ENCODE assay signal across 1 cellular context in genomic region chr1:241698177-241698576, GRCh38.
A peak's percentile ranks its signal among the peaks of the same experiment; 100 is the strongest.
TF ChIP-seq lines count a peak whose summit lies in the region.

No MANE protein-coding gene starts in this region.

TF ChIP-seq in K562, 482 proteins besides CTCF, POLR2A, EP300 and RAD21 (continued from another document and continues in another):
- no peak for TF ChIP-seq CEBPZ (IDR thresholded peaks at IDR 0.05; ENCODE audit: borderline replicate concordance, low read depth, low read length)
- no peak for TF ChIP-seq ZFP36 (IDR thresholded peaks at IDR 0.05; ENCODE audit: low read depth, low read length, partially characterized antibody)
- TF ChIP-seq FOSL1 (tag; conservative IDR thresholded peaks at IDR 0.05): peak; percentile 71
- peak; percentile 94 for TF ChIP-seq SMARCA4 (IDR thresholded peaks at IDR 0.05)
- TF ChIP-seq DMBX1 (CRISPR knock-in tag; IDR thresholded peaks at IDR 0.05; ENCODE audit: borderline replicate concordance): peak; percentile 86
- 0 out of 2 replicates have a peak, but pooled peaks have one; percentile 34 for TF ChIP-seq ZNF395 (CRISPR knock-in tag; IDR thresholded peaks at IDR 0.05)
- peak; percentile 95 for TF ChIP-seq TEAD4 (IDR thresholded peaks at IDR 0.05; ENCODE audit: low read length)
- TF ChIP-seq TEAD4 (CRISPR knock-in tag; IDR thresholded peaks at IDR 0.05; ENCODE audit: borderline replicate concordance): no peak
- TF ChIP-seq ZNF780A (CRISPR knock-in tag; IDR thresholded peaks at IDR 0.05): no peak
- no peak for TF ChIP-seq PHF20 (IDR thresholded peaks at IDR 0.05; ENCODE audit: partially characterized antibody)
- no peak for TF ChIP-seq HINFP (tag; conservative IDR thresholded peaks at IDR 0.05; ENCODE audit: low read depth)
- TF ChIP-seq RB1 (IDR thresholded peaks at IDR 0.05; ENCODE audit: low read depth): no peak
- TF ChIP-seq SMARCE1 (IDR thresholded peaks at IDR 0.05): peak; percentile 93
- no peak for TF ChIP-seq BRD4 (IDR thresholded peaks at IDR 0.05)
- TF ChIP-seq SETDB1 (IDR thresholded peaks at IDR 0.05; ENCODE audit: low read length): no peak
- TF ChIP-seq KLF6 (CRISPR knock-in tag; IDR thresholded peaks at IDR 0.05; ENCODE audit: borderline replicate concordance): peak; percentile 65; the same call in 1 of the 2 replicates
- TF ChIP-seq ZBTB11 (CRISPR knock-in tag; IDR thresholded peaks at IDR 0.05): peak in 1 of 3 experiments; percentile 29; a peak in 1 of 6 replicates
- no peak for TF ChIP-seq ZNF639 (CRISPR knock-in tag; conservative IDR thresholded peaks at IDR 0.05 in 1 of 2, IDR thresholded peaks at IDR 0.05 in 1 of 2)
- TF ChIP-seq CTBP1 (IDR thresholded peaks at IDR 0.05; ENCODE audit: borderline replicate concordance): peak; percentile 93; the same call in 1 of the 2 replicates
- TF ChIP-seq ZNF165 (CRISPR knock-in tag; IDR thresholded peaks at IDR 0.05; ENCODE audit: borderline replicate concordance): no peak
- TF ChIP-seq MCM7 (IDR thresholded peaks at IDR 0.05): peak in 1 of 2 experiments; percentile 56; a peak in 1 of 4 replicates
- TF ChIP-seq POLR2AphosphoS2 (IDR thresholded peaks at IDR 0.05; ENCODE audit: low read length): no peak
- no peak for TF ChIP-seq NR3C1 (CRISPR knock-in tag; IDR thresholded peaks at IDR 0.05)
- TF ChIP-seq SMARCC2 (IDR thresholded peaks at IDR 0.05; ENCODE audit: low read depth): peak; percentile 84
- TF ChIP-seq MED1 (CRISPR knock-in tag; IDR thresholded peaks at IDR 0.05; ENCODE audit: borderline replicate concordance): no peak
- TF ChIP-seq GATA2 (CRISPR knock-in tag; IDR thresholded peaks at IDR 0.05): peak; percentile 71
- TF ChIP-seq PPARD (CRISPR knock-in tag; IDR thresholded peaks at IDR 0.05): no peak
- no peak for TF ChIP-seq POLR2B (IDR thresholded peaks at IDR 0.05; ENCODE audit: low read depth, partially characterized antibody)
- TF ChIP-seq NFYB (IDR thresholded peaks at IDR 0.05; ENCODE audit: extremely low read depth, insufficient read length): no peak
- peak; percentile 95 for TF ChIP-seq CC2D1A (IDR thresholded peaks at IDR 0.05)
- no peak for TF ChIP-seq CBFB (CRISPR knock-in tag; IDR thresholded peaks at IDR 0.05)
- TF ChIP-seq TFE3 (CRISPR knock-in tag; IDR thresholded peaks at IDR 0.05): no peak
- TF ChIP-seq TEAD2 (tag; IDR thresholded peaks at IDR 0.05): no peak
- TF ChIP-seq XRCC3 (IDR thresholded peaks at IDR 0.05): no peak
- no peak for TF ChIP-seq TSC22D4 (tag; IDR thresholded peaks at IDR 0.05)
- peak; percentile 79 for TF ChIP-seq ATF3 (IDR thresholded peaks at IDR 0.05)
- no peak for TF ChIP-seq ATF3 (CRISPR knock-in tag; conservative IDR thresholded peaks at IDR 0.05)
- TF ChIP-seq EP400 (IDR thresholded peaks at IDR 0.05): peak; percentile 46; the same call in 1 of the 2 replicates
- TF ChIP-seq RBM39 (optimal IDR thresholded peaks at IDR 0.05; ENCODE audit: low read depth, low read length): no peak
- TF ChIP-seq UBTF (IDR thresholded peaks at IDR 0.05; ENCODE audit: borderline replicate concordance in 1 of 2, low read depth in 2 of 2, low read length in 2 of 2): no peak
- TF ChIP-seq NONO (IDR thresholded peaks at IDR 0.05; ENCODE audit: low read depth in 2 of 2, low read length in 1 of 2): no peak
- TF ChIP-seq RBM14 (IDR thresholded peaks at IDR 0.05; ENCODE audit: borderline replicate concordance, insufficient read depth, low read depth, low read length): no peak
- no peak for TF ChIP-seq ZNF280B (CRISPR knock-in tag; IDR thresholded peaks at IDR 0.05)
- no peak for TF ChIP-seq GTF2B (IDR thresholded peaks at IDR 0.05; ENCODE audit: extremely low read depth, insufficient read length)
- TF ChIP-seq NR2C2 (CRISPR knock-in tag; IDR thresholded peaks at IDR 0.05): no peak
- TF ChIP-seq NR2C2 (tag; IDR thresholded peaks at IDR 0.05): no peak
- TF ChIP-seq SOX6 (IDR thresholded peaks at IDR 0.05): peak; percentile 94
- TF ChIP-seq HDAC3 (IDR thresholded peaks at IDR 0.05; ENCODE audit: borderline replicate concordance, partially characterized antibody): peak; percentile 55
- no peak for TF ChIP-seq ZNF699 (CRISPR knock-in tag; IDR thresholded peaks at IDR 0.05; ENCODE audit: insufficient replicate concordance)
